Comparison of ENCODE assay signal across 1 cellular context in the genomic region with DNA sequence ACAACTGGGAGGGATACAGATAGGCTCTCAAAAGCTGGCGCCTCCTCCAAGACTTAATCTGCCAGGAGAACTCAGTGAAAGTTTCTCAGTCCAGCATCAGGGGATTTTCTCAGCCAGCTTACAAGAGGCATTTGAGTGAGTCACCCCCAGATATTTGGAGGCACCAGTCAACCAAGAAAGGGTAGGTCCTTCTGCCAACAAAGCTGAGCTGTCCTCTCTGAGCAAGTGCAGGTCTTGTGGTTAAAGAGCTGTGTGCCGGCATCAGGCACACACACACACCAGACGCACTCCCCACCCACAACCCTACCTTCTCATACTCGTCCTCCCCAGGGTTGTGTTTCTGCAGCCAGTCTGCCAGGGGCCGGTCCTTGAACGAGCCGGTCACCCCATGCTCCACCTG.
TF ChIP-seq lines count a peak whose summit lies in the region.

No MANE protein-coding gene starts in this region.

TF ChIP-seq in H1, 55 proteins besides CTCF, POLR2A, EP300 and RAD21 (continued from another document):
- no peak for TF ChIP-seq RNF2 (IDR thresholded peaks at IDR 0.05; ENCODE audit: borderline replicate concordance, low read depth, low read length, missing control alignments, poor library complexity, severe bottlenecking)
- TF ChIP-seq TBP (IDR thresholded peaks at IDR 0.05; ENCODE audit: low read depth, low read length) = no peak
- no peak for TF ChIP-seq GTF2F1 (IDR thresholded peaks at IDR 0.05; ENCODE audit: borderline replicate concordance, low read depth, low read length)
TF ChIP-seq in H1: peak in this region for 0.
